Comparison of ENCODE assay signal across 15 cellular contexts in genomic region chr6:33697845-33698244, GRCh38. TPM values are rescaled to one million over a fixed set of nuclear protein-coding genes. Genes with fewer than 3 reads are reported as not detected.
A peak's percentile ranks its signal among the peaks of the same experiment; 100 is the strongest.
DNase-seq lines count a peak whose midpoint lies in the region; ATAC-seq and TF ChIP-seq lines count a peak whose summit lies in the region.
"Had no signal": no experiment of that assay in that cellular context is flagged by ENCODE, and none has a peak within 500 bp of the region (broad histone marks: within the 10 kb centered on the region; RNA-seq: fewer than 3 reads in every experiment).

No MANE protein-coding gene starts in this region.

- CTCF ChIA-PET in activated CD8-positive, alpha-beta memory T cell treated with anti-CD3 and anti-CD28 coated beads, Interleukin-2, amount 10 ng/mL, durations not matched to agents 7 days and 5 days (lab: Charles Lee), result interaction anchor here (0.8 to 2.9 kb wide), 5 partner anchors 11 to 109 kb away, joined by 3 to 13 read pairs (median 3); partner anchors contain the start of gene UQCC2

- no peak for TF ChIP-seq POLR2A in body of pancreas (IDR thresholded peaks at IDR 0.05)

- peak overlapping the region; percentile 84 for H3K27ac Mint-ChIP-seq in activated CD8-positive, alpha-beta memory T cell treated with anti-CD3 and anti-CD28 coated beads, Interleukin-2, amount 10 ng/mL, durations not matched to agents 7 days and 5 days
- H3K27ac Mint-ChIP-seq in HFFc6, result peak overlapping the region; percentile 73
- peak overlapping the region; percentile 94 for H3K27ac Mint-ChIP-seq in activated naive CD8-positive, alpha-beta T cell
- H3K27ac Mint-ChIP-seq in nephron, result peak overlapping the region in 2 of 3 experiments; percentile 15 to 87
- H3K27ac Mint-ChIP-seq: type B pancreatic cell had no signal

- peaks cover 0 to 2% of the 10 kb centered on the region in 2 donors for H3K36me3 ChIP-seq in body of pancreas (replicated peaks in 1 of 2; ENCODE audit: insufficient read depth in 1 of 2, low read depth in 2 of 2)
- H3K36me3 ChIP-seq: ovary had no signal

- no peaks in the 10 kb centered on the region for H3K27me3 Mint-ChIP-seq in activated CD8-positive, alpha-beta memory T cell treated with anti-CD3 and anti-CD28 coated beads, Interleukin-2, amount 10 ng/mL, durations not matched to agents 7 days and 5 days
- H3K27me3 Mint-ChIP-seq in HFFc6 (ENCODE audit: insufficient read depth), result no peaks in the 10 kb centered on the region; the same call in 1 of the 2 replicates
- H3K27me3 Mint-ChIP-seq in activated naive CD8-positive, alpha-beta T cell, result no peaks in the 10 kb centered on the region
- H3K27me3 Mint-ChIP-seq in nephron (ENCODE audit: low read depth), result peaks cover 4% of the 10 kb centered on the region
- H3K27me3 Mint-ChIP-seq: type B pancreatic cell had no signal

- no peaks in the 10 kb centered on the region for H3K9me3 Mint-ChIP-seq in activated CD8-positive, alpha-beta memory T cell treated with anti-CD3 and anti-CD28 coated beads, Interleukin-2, amount 10 ng/mL, durations not matched to agents 7 days and 5 days (ENCODE audit: low read depth)
- H3K9me3 Mint-ChIP-seq in HFFc6, result no peaks in the 10 kb centered on the region
- H3K9me3 Mint-ChIP-seq in activated naive CD8-positive, alpha-beta T cell (ENCODE audit: low read depth), result no peaks in the 10 kb centered on the region
- no peaks in the 10 kb centered on the region for H3K9me3 Mint-ChIP-seq in nephron
- H3K9me3 Mint-ChIP-seq: type B pancreatic cell had no signal

- H3K27me3 ChIP-seq in body of pancreas, result no peaks in the 10 kb centered on the region
- H3K27me3 ChIP-seq: ovary had no signal

- no peak for TF ChIP-seq CTCF in HFFc6 (IDR thresholded peaks at IDR 0.05)
- no peak for TF ChIP-seq CTCF in nephron (IDR thresholded peaks at IDR 0.05; ENCODE audit: unreplicated experiment in 3 of 3)
- no peak for TF ChIP-seq CTCF in body of pancreas (IDR thresholded peaks at IDR 0.05)
- no peak for TF ChIP-seq CTCF in GM10266 (IDR thresholded peaks at IDR 0.05; ENCODE audit: control insufficient read depth, insufficient read depth, low read depth, missing control alignments)

- WGBS in body of pancreas, 2 donors, result 96% methylated on average over 8 to 10 of the region's 10 CpGs

- ATAC-seq in activated CD8-positive, alpha-beta memory T cell treated with anti-CD3 and anti-CD28 coated beads, Interleukin-2, amount 10 ng/mL, durations not matched to agents 7 days and 5 days, result no peak
- ATAC-seq in HG03139 (IDR thresholded peaks at IDR 0.05; ENCODE audit: unreplicated experiment), result no peak
- no peak for ATAC-seq in body of pancreas

- H3K27ac ChIP-seq in body of pancreas, result peak overlapping the region in 1 of 4 donors; percentile 42

- H3K4me1 ChIP-seq in body of pancreas, result peaks cover 8% of the 10 kb centered on the region

- no peak overlapping the region for H3K4me3 ChIP-seq in body of pancreas
- H3K4me3 ChIP-seq: ovary had no signal

- no peak overlapping the region for H3K4me3 Mint-ChIP-seq in activated CD8-positive, alpha-beta memory T cell treated with anti-CD3 and anti-CD28 coated beads, Interleukin-2, amount 10 ng/mL, durations not matched to agents 7 days and 5 days
- no peak overlapping the region for H3K4me3 Mint-ChIP-seq in HFFc6
- peak overlapping the region; percentile 6 for H3K4me3 Mint-ChIP-seq in activated naive CD8-positive, alpha-beta T cell
- H3K4me3 Mint-ChIP-seq in nephron, result no peak overlapping the region
- H3K4me3 Mint-ChIP-seq: type B pancreatic cell had no signal

- no peaks in the 10 kb centered on the region for H3K9me3 ChIP-seq in body of pancreas
- H3K9me3 ChIP-seq: ovary had no signal

- H3K4me1 Mint-ChIP-seq in activated CD8-positive, alpha-beta memory T cell treated with anti-CD3 and anti-CD28 coated beads, Interleukin-2, amount 10 ng/mL, durations not matched to agents 7 days and 5 days, result peaks cover 67% of the 10 kb centered on the region
- H3K4me1 Mint-ChIP-seq in HFFc6 (ENCODE audit: low read depth) (peaks cover 68% of the 10 kb centered on the region), nephron (peaks cover 65% of the 10 kb centered on the region)
- peaks cover 65% of the 10 kb centered on the region for H3K4me1 Mint-ChIP-seq in activated naive CD8-positive, alpha-beta T cell (ENCODE audit: low read depth)

- no peak for DNase-seq in activated CD8-positive, alpha-beta memory T cell treated with anti-CD3 and anti-CD28 coated beads, Interleukin-2, amount 10 ng/mL, durations not matched to agents 7 days and 5 days
- DNase-seq in activated CD8-positive, alpha-beta memory T cell treated with anti-CD3 and anti-CD28 coated beads for 24 hours, result no peak
- DNase-seq in HFFc6, result no peak
- no peak for DNase-seq in body of pancreas
- DNase-seq in GM10266 (ENCODE audit: extremely low spot score), result no peak
- DNase-seq: activated CD4-positive, alpha-beta T cell treated with anti-CD3 and anti-CD28 coated beads, Interleukin-2, amount 50 U/mL, for 48 hours; cortex of kidney; stimulated activated CD4-positive, alpha-beta T cell treated with anti-CD3 and anti-CD28 coated beads, Interleukin-12 subunit alpha, Interleukin-12 subunit beta, amount 100 ng/mL, for 4 hours had no signal

- intact Hi-C loops in body of pancreas (cut with DNase I), result loop anchor here (5.0 to 10.0 kb wide), 2 partner anchors 63 to 116 kb away; partner anchors contain the start of gene BAK1

- peaks cover 25% of the 10 kb centered on the region for H3K36me3 Mint-ChIP-seq in activated CD8-positive, alpha-beta memory T cell treated with anti-CD3 and anti-CD28 coated beads, Interleukin-2, amount 10 ng/mL, durations not matched to agents 7 days and 5 days
- H3K36me3 Mint-ChIP-seq in HFFc6 (ENCODE audit: low read depth), result peaks cover 13% of the 10 kb centered on the region; the same call in 1 of the 2 replicates
- H3K36me3 Mint-ChIP-seq in activated naive CD8-positive, alpha-beta T cell, result peaks cover 10% of the 10 kb centered on the region
- H3K36me3 Mint-ChIP-seq in nephron (ENCODE audit: low read depth), result peaks cover 26% of the 10 kb centered on the region
- H3K36me3 Mint-ChIP-seq: type B pancreatic cell had no signal

RNA-seq across cellular contexts. Expression of gene UQCC2, which starts 13.7 kb away (rescaled TPM):
- total RNA-seq in activated CD8-positive, alpha-beta memory T cell treated with anti-CD3 and anti-CD28 coated beads, Interleukin-2, amount 10 ng/mL, durations not matched to agents 7 days and 5 days, result 100 to 1,000 TPM in 1 of 2 experiments, 10 to 100 TPM in 1; 94.8 to 108 TPM
- total RNA-seq in HFFc6 (2021; fragmentation: NEBNext Ultra II Directional; extraction: Animal tissue kit (Norgen Biotek cat#: 25700)), result 100 to 1,000 TPM; 109 to 167 (median 140) TPM
- total RNA-seq in body of pancreas, result 10 to 100 TPM in 1 of 2 donors, 1 to 10 TPM in 1; 4.0 to 17.6 TPM

RNA-seq across cellular contexts. Expression of gene IP6K3, which starts 48.9 kb away (rescaled TPM):
- not detected for total RNA-seq in activated CD8-positive, alpha-beta memory T cell treated with anti-CD3 and anti-CD28 coated beads, Interleukin-2, amount 10 ng/mL, durations not matched to agents 7 days and 5 days
- under 1 TPM in 4 of 6 experiments, not detected in 2; 0.25 to 0.83 (median 0.50) TPM for total RNA-seq in HFFc6 (2021; fragmentation: NEBNext Ultra II Directional; extraction: Animal tissue kit (Norgen Biotek cat#: 25700))
- total RNA-seq in body of pancreas, result not detected
- total RNA-seq: lung microvascular endothelial cell, OCI-LY7 had no signal

Comparison
In these comparisons a context has a peak if more than half of its experiments do, and no peak if none do; other contexts are left out.
1. RNA of gene UQCC2, which starts 13.7 kb away (total RNA-seq): 109 to 167 TPM in HFFc6 and 94.8 to 108 TPM in activated CD8-positive, alpha-beta memory T cell treated with anti-CD3 and anti-CD28 coated beads, Interleukin-2, amount 10 ng/mL, durations not matched to agents 7 days and 5 days; 4.0 to 17.6 TPM in body of pancreas; every median in the first group is over 4 times any median in the second.
2. Peak in every context shown above with its lines, with median percentiles within 50 percentile points of each other: H3K27ac Mint-ChIP-seq.